ENCODE assay signal across 21 cellular contexts in genomic region chr10:109475704-109476103, GRCh38.
"Had no signal": no experiment of that assay in that cellular context is flagged by ENCODE, and none has a peak within 500 bp of the region (broad histone marks: within the 10 kb centered on the region; RNA-seq: fewer than 3 reads in every experiment).

No MANE protein-coding gene starts in this region.

- H3K4me1 ChIP-seq: left ventricle myocardium inferior, pancreas, right lobe of liver, stomach, vagina had no signal

- H3K27me3 ChIP-seq: neutrophil, pancreas, right lobe of liver, stomach, vagina had no signal

- H3K36me3 ChIP-seq: heart left ventricle, left ventricle myocardium inferior, neutrophil, pancreas, right lobe of liver, stomach, vagina had no signal

- H3K27ac ChIP-seq: dorsolateral prefrontal cortex, heart left ventricle, left ventricle myocardium inferior, neutrophil, pancreas, right lobe of liver, stomach, vagina had no signal

- H3K4me3 ChIP-seq: dorsolateral prefrontal cortex, heart left ventricle, left ventricle myocardium inferior, mucosa of descending colon, pancreas, right lobe of liver, stomach, vagina had no signal

- ATAC-seq: activated naive CD8-positive, alpha-beta T cell treated with anti-CD3 and anti-CD28 coated beads, Interleukin-2, amount 50 U/mL, for 24 hours; activated T-cell treated with anti-CD3 and anti-CD28 coated beads, Interleukin-2, amount 50 U/mL, for 4 hours; heart left ventricle; mucosa of descending colon; naive thymus-derived CD8-positive, alpha-beta T cell; pancreas; right lobe of liver; stimulated activated effector memory CD8-positive, alpha-beta T cell treated with anti-CD3 and anti-CD28 coated beads, Interleukin-12 subunit alpha, Interleukin-12 subunit beta, amount 100 ng/mL, for 72 hours had no signal

- H3K9me3 ChIP-seq: heart left ventricle, left ventricle myocardium inferior, mucosa of descending colon, neutrophil, right lobe of liver, stomach, vagina had no signal

- DNase-seq: activated CD4-positive, alpha-beta T cell treated with anti-CD3 and anti-CD28 coated beads, Interleukin-2, amount 10 ng/mL, durations not matched to agents 24 days and 14 days; activated CD8-positive, alpha-beta memory T cell treated with anti-CD3 and anti-CD28 coated beads, Interleukin-2, amount 50 U/mL, for 4 hours; activated naive CD4-positive, alpha-beta T cell treated with anti-CD3 and anti-CD28 coated beads for 36 hours; activated naive CD8-positive, alpha-beta T cell treated with anti-CD3 and anti-CD28 coated beads, Interleukin-2, amount 50 U/mL, for 24 hours; activated T-cell treated with anti-CD3 and anti-CD28 coated beads, Interleukin-2, amount 50 U/mL, for 4 hours; caudate nucleus; dorsolateral prefrontal cortex; heart left ventricle; kidney glomerular epithelial cell; left ventricle myocardium inferior; mucosa of descending colon; naive thymus-derived CD8-positive, alpha-beta T cell; pancreas; right lobe of liver; stimulated activated CD4-positive, alpha-beta T cell treated with anti-CD3 and anti-CD28 coated beads, Interleukin-4, amount 100 ng/mL, for 24 hours; stomach; T1000; trophoblast cell had no signal
